In genomic region chr11:44007746-44008501, GRCh38 we compare ENCODE assay signal across 19 cellular contexts. TPM values are rescaled to one million over a fixed set of nuclear protein-coding genes. Genes with fewer than 3 reads are reported as not detected.
DNase-seq lines count a peak whose midpoint lies in the region; ATAC-seq and TF ChIP-seq lines count a peak whose summit lies in the region.
"Had no signal": no experiment of that assay in that cellular context is flagged by ENCODE, and none has a peak within 500 bp of the region (broad histone marks: within the 10 kb centered on the region; RNA-seq: fewer than 3 reads in every experiment).

No MANE protein-coding gene starts in this region.

- no peak for ATAC-seq in thoracic aorta (ENCODE audit: insufficient number of reproducible peaks, low FRiP score, low read depth)
- ATAC-seq: upper lobe of right lung had no signal

- peak overlapping the region; percentile 79 to 82 for H3K27ac ChIP-seq in thoracic aorta
- H3K27ac ChIP-seq: BLaER1, upper lobe of right lung had no signal

- no peaks in the 10 kb centered on the region for H3K9me3 ChIP-seq in thoracic aorta
- H3K9me3 ChIP-seq: BLaER1, upper lobe of right lung had no signal

- peaks cover 17 to 63% of the 10 kb centered on the region in 2 donors for H3K4me1 ChIP-seq in thoracic aorta (ENCODE audit: control insufficient read depth in 1 of 2, low read depth in 2 of 2)
- H3K4me1 ChIP-seq: BLaER1, upper lobe of right lung had no signal

- H3K36me3 ChIP-seq in H7 (replicated peaks; ENCODE audit: control insufficient read depth, insufficient read depth, low read length) (no peaks in the 10 kb centered on the region), thoracic aorta (no peaks in the 10 kb centered on the region)
- H3K36me3 ChIP-seq: BLaER1, upper lobe of right lung had no signal

- no peaks in the 10 kb centered on the region for H3K27me3 ChIP-seq in H7 (ENCODE audit: control insufficient read depth, insufficient read depth, low read length)
- no peaks in the 10 kb centered on the region for H3K27me3 ChIP-seq in thoracic aorta (replicated peaks; ENCODE audit: insufficient read depth)
- H3K27me3 ChIP-seq: BLaER1, upper lobe of right lung had no signal

- no peak for TF ChIP-seq CTCF in thoracic aorta (IDR thresholded peaks at IDR 0.05)

- H3K4me3 ChIP-seq in H7 (ENCODE audit: insufficient read depth, low read depth, low read length) (no peak overlapping the region), thoracic aorta (no peak overlapping the region)
- H3K4me3 ChIP-seq: BLaER1, upper lobe of right lung had no signal

- DNase-seq in H7 = peak; percentile 6
- DNase-seq in activated CD8-positive, alpha-beta memory T cell treated with anti-CD3 and anti-CD28 coated beads, Interleukin-2, amount 50 U/mL, for 48 hours = peak; percentile 33
- peak; percentile 49 for DNase-seq in myocyte (ENCODE audit: low read depth)
- DNase-seq in thoracic aorta (ENCODE audit: low spot score) = no peak
- no peak for DNase-seq in AG08396 (ENCODE audit: low spot score)
- DNase-seq in HT-29 (ENCODE audit: low spot score) = no peak
- DNase-seq in NCI-H2171 treated with DMSO at 0.1 percent for 48 hours (lab: John Stamatoyannopoulos, UW) = no peak
- DNase-seq: activated T-cell treated with anti-CD3 and anti-CD28 coated beads for 4 hours; DMS53; IMR-90; kidney glomerular epithelial cell; MV-4-11; NCI-H2081 treated with DMSO at 0.1 percent for 48 hours; NCI-H526 treated with DMSO at 0.1 percent for 48 hours; retina; stimulated activated CD4-positive, alpha-beta T cell treated with anti-CD3 and anti-CD28 coated beads, Interleukin-2, amount 100 ng/mL, for 24 hours; upper lobe of right lung had no signal

RNA-seq across cellular contexts. Expression of gene ACCSL, which starts 39.9 kb away (rescaled TPM):
- total RNA-seq in H7 (2014; rRNA removed; shearing (Covaris generic)) = not detected in 2 replicates
- total RNA-seq in myocyte (not detected in 2 replicates), thoracic aorta (not detected)
- not detected for polyA plus RNA-seq in myocyte (2012)
- not detected in 2 replicates for total RNA-seq in HT-29 (2014; rRNA removed; shearing (Covaris generic))
- total RNA-seq: endothelial cell of umbilical vein, IMR-90, upper lobe of right lung had no signal
- polyA plus RNA-seq: endothelial cell of umbilical vein, IMR-90 had no signal

RNA-seq across cellular contexts. Expression of gene ACCS, which starts 58.1 kb away (rescaled TPM):
- total RNA-seq in H7 (2014; rRNA removed; shearing (Covaris generic)) = 13.9 and 17.3 TPM in 2 replicates
- total RNA-seq in myocyte (10.7 and 11.4 TPM in 2 replicates), thoracic aorta (10 to 100 TPM; 32.3 to 32.6 TPM)
- polyA plus RNA-seq in myocyte (2012) = 15.2 TPM
- total RNA-seq in HT-29 (2014; rRNA removed; shearing (Covaris generic)) = 14.2 and 18.5 TPM in 2 replicates

Comparison
In these comparisons a context has a peak if more than half of its experiments do, and no peak if none do; other contexts are left out.
1. DNase-seq: peak in H7 (single experiment), activated CD8-positive, alpha-beta memory T cell treated with anti-CD3 and anti-CD28 coated beads, Interleukin-2, amount 50 U/mL, for 48 hours (single experiment) and myocyte (single experiment); none in thoracic aorta (single experiment), AG08396 (single experiment), HT-29 (single experiment) and NCI-H2171 treated with DMSO at 0.1 percent for 48 hours (single experiment).